In genomic region chr12:56758728-56759269, GRCh38 we compare ENCODE assay signal across 23 cellular contexts. TPM values are rescaled to one million over a fixed set of nuclear protein-coding genes. Genes with fewer than 3 reads are reported as not detected.
DNase-seq lines count a peak whose midpoint lies in the region; ATAC-seq, FAIRE-seq and TF ChIP-seq lines count a peak whose summit lies in the region.
"Had no signal": no experiment of that assay in that cellular context is flagged by ENCODE, and none has a peak within 500 bp of the region (broad histone marks: within the 10 kb centered on the region; RNA-seq: fewer than 3 reads in every experiment).

No MANE protein-coding gene starts in this region.

- no peaks in the 10 kb centered on the region for H3K79me2 ChIP-seq in HCT116 (ENCODE audit: insufficient read depth, low read length)
- no peaks in the 10 kb centered on the region for H3K79me2 ChIP-seq in astrocyte (ENCODE audit: insufficient read depth, low read length)

- H3K36me3 ChIP-seq in HCT116 (ENCODE audit: control insufficient read depth in 1 of 2, insufficient read depth in 2 of 2, low read length in 2 of 2) (no peaks in the 10 kb centered on the region), astrocyte (ENCODE audit: insufficient read depth, low read length) (no peaks in the 10 kb centered on the region), liver (ENCODE audit: control insufficient read depth in 4 of 4, insufficient read depth in 3 of 4, low read depth in 1 of 4, low read length in 3 of 4) (no peaks in the 10 kb centered on the region), heart left ventricle (no peaks in the 10 kb centered on the region)
- H3K36me3 ChIP-seq: BLaER1, Peyer's patch had no signal

- CTCF ChIA-PET in HCT116 (lab: Charles Lee): interaction anchor here (2.9 kb wide), 1 partner anchor 242 kb away, joined by 11 read pairs; no protein-coding TSS in a partner anchor

- TF ChIP-seq CTCF in 22Rv1 (IDR thresholded peaks at IDR 0.05) (no peak), HCT116 (IDR thresholded peaks at IDR 0.05 in 2 of 3, conservative IDR thresholded peaks at IDR 0.05 in 1 of 3; ENCODE audit: borderline replicate concordance in 1 of 3, insufficient read depth in 1 of 3, low read depth in 2 of 3, low read length in 2 of 3) (no peak), astrocyte (IDR thresholded peaks at IDR 0.05; ENCODE audit: insufficient read depth, low read depth, low read length) (no peak), liver (IDR thresholded peaks at IDR 0.05; ENCODE audit: low read depth, low read length, missing input control) (no peak), heart left ventricle (IDR thresholded peaks at IDR 0.05) (no peak)

- no peaks in the 10 kb centered on the region for H3K4me1 ChIP-seq in HCT116 (ENCODE audit: control insufficient read depth in 1 of 2, insufficient read depth in 2 of 2, low read length in 2 of 2)
- no peaks in the 10 kb centered on the region for H3K4me1 ChIP-seq in astrocyte (ENCODE audit: insufficient read depth, low read length)
- H3K4me1 ChIP-seq in liver (ENCODE audit: control insufficient read depth in 4 of 4, insufficient read depth in 4 of 4, low read length in 3 of 4): peaks cover 1 to 51% (median 31%) of the 10 kb centered on the region in 4 donors
- no peaks in the 10 kb centered on the region for H3K4me1 ChIP-seq in heart left ventricle
- H3K4me1 ChIP-seq: BLaER1, Peyer's patch had no signal

- H3K4me2 ChIP-seq in HCT116 (ENCODE audit: low read length): no peak overlapping the region
- no peak overlapping the region for H3K4me2 ChIP-seq in astrocyte (ENCODE audit: low read length)
- H3K4me2 ChIP-seq: A549, BLaER1 had no signal

- RAD21 ChIA-PET in HCT116 (lab: Charles Lee; ENCODE audit: low non-redundant PET in 1 of 2, low total read pairs in 2 of 2, uncharacterized antibody in 2 of 2, unreplicated experiment in 2 of 2): no interaction called here

- no peak overlapping the region for H3K27ac Mint-ChIP-seq in astrocyte (ENCODE audit: unreplicated experiment)
- H3K27ac Mint-ChIP-seq: CD8-positive, alpha-beta T cell had no signal

- H3K9me3 ChIP-seq in HCT116 (ENCODE audit: control insufficient read depth in 1 of 2, insufficient read depth in 1 of 2, low read depth in 1 of 2, low read length in 2 of 2) (peaks cover 3 to 15% of the 10 kb centered on the region in 2 experiments; a peak in 2 of 4 replicates), astrocyte (ENCODE audit: insufficient read depth, low read depth, low read length) (no peaks in the 10 kb centered on the region), liver (ENCODE audit: control insufficient read depth in 4 of 4, low read length in 3 of 4) (no peaks in the 10 kb centered on the region), heart left ventricle (peaks cover 0 to 11% (median 4%) of the 10 kb centered on the region in 12 donors)
- H3K9me3 ChIP-seq: BLaER1, Peyer's patch had no signal

- ATAC-seq in HCT116 (no peak), heart left ventricle (no peak)
- ATAC-seq: A549; CD8-positive, alpha-beta T cell had no signal

- intact Hi-C loops in HCT116 (cut with micrococcal nuclease) (loop anchor here (5.0 kb wide), 2 partner anchors 249 to 304 kb away; partner anchors contain the start of gene ZBTB39), heart left ventricle (cut with DNase I) (loop anchor here in 9 of 10 donors (2.0 to 10.0 kb wide), 9 partner anchors 228 to 356 kb away; partner anchors contain the start of genes STAT6 (in 1 of the 9) and ZBTB39 (in 1 of the 9))

- DNase-seq in HCT116 (ENCODE audit: low read depth, low spot score): no peak
- no peak for DNase-seq in astrocyte (ENCODE audit: low read depth)
- DNase-seq in T-helper 9 cell: no peak
- no peak for DNase-seq in iPS-NIHi11 (ENCODE audit: low spot score)
- DNase-seq in NCI-H2196 (lab: John Stamatoyannopoulos, UW; ENCODE audit: unreplicated experiment): no peak
- DNase-seq in heart left ventricle: no peak
- DNase-seq: CD8-positive, alpha-beta T cell; Karpas-422; MM.1S; NCI-H1092 treated with DMSO at 0.1 percent for 48 hours; NCI-H146; NCI-H2081; NCI-H2171 treated with DMSO at 0.1 percent for 48 hours; NCI-H446 treated with DMSO at 0.1 percent for 48 hours; NK-92 treated with Interleukin-12 subunit alpha and Interleukin-12 subunit beta, amount 100 ng/mL, for 24 hours; Peyer's patch had no signal

- no peak overlapping the region for H3K9ac ChIP-seq in HCT116 (ENCODE audit: low read length)
- H3K9ac ChIP-seq in astrocyte (ENCODE audit: low read length): no peak overlapping the region
- no peak overlapping the region for H3K9ac ChIP-seq in liver (ENCODE audit: low read depth in 1 of 2, low read length in 2 of 2)
- H3K9ac ChIP-seq: BLaER1 had no signal

- H3K27ac ChIP-seq in 22Rv1: peak overlapping the region; percentile 32
- H3K27ac ChIP-seq in HCT116 (ENCODE audit: low read depth, low read length): no peak overlapping the region
- H3K27ac ChIP-seq in astrocyte (ENCODE audit: low read depth, low read length): no peak overlapping the region
- H3K27ac ChIP-seq in liver (ENCODE audit: low read depth in 1 of 2, low read length in 2 of 2): peak overlapping the region; percentile 82 to 83
- H3K27ac ChIP-seq in heart left ventricle: no peak overlapping the region
- H3K27ac ChIP-seq: A549, BLaER1, Peyer's patch had no signal

- FAIRE-seq in astrocyte (lab: Jason Lieb, UNC): no peak
- FAIRE-seq: A549, D721Med, H1 had no signal

- 54% methylated on average over 3 of the region's 3 CpGs for WGBS in liver
- WGBS in heart left ventricle, 4 donors: 83 to 92% (median 85%) methylated on average over 3 of the region's 3 CpGs

- BruUV-seq in HCT116 (replicated peaks; lab: Mats Ljungman, UMichigan): no TSS peak

- H3K9me2 ChIP-seq in HCT116 (ENCODE audit: insufficient read depth): no peaks in the 10 kb centered on the region

- H3K4me1 Mint-ChIP-seq in astrocyte (ENCODE audit: low read depth, unreplicated experiment): peaks cover 5% of the 10 kb centered on the region

- POLR2A ChIA-PET in HCT116 (lab: Charles Lee): no interaction called here

- H3K27me3 ChIP-seq in HCT116 (ENCODE audit: insufficient read depth, low read length) (no peaks in the 10 kb centered on the region), astrocyte (ENCODE audit: insufficient read depth, low read length) (no peaks in the 10 kb centered on the region), liver (ENCODE audit: control insufficient read depth in 4 of 4, insufficient read depth in 4 of 4, low read length in 3 of 4) (no peaks in the 10 kb centered on the region), heart left ventricle (no peaks in the 10 kb centered on the region)
- H3K27me3 ChIP-seq: BLaER1, Peyer's patch had no signal

- no peaks in the 10 kb centered on the region for H4K20me1 ChIP-seq in HCT116 (ENCODE audit: insufficient read depth)
- H4K20me1 ChIP-seq in astrocyte (ENCODE audit: insufficient read depth, low read length): no peaks in the 10 kb centered on the region
- H4K20me1 ChIP-seq: BLaER1 had no signal

- peak overlapping the region; percentile 68 for H3K4me3 Mint-ChIP-seq in astrocyte (ENCODE audit: unreplicated experiment)
- H3K4me3 Mint-ChIP-seq: CD8-positive, alpha-beta T cell had no signal

- H3K9me3 Mint-ChIP-seq in astrocyte (ENCODE audit: unreplicated experiment): peaks cover 2% of the 10 kb centered on the region

- no peak for TF ChIP-seq RAD21 in HCT116 (IDR thresholded peaks at IDR 0.05; ENCODE audit: low read depth)
- TF ChIP-seq RAD21 in liver (IDR thresholded peaks at IDR 0.05): no peak

- H3K4me3 ChIP-seq in HCT116 (replicated peaks in 1 of 2; ENCODE audit: low read depth in 1 of 2, low read length in 2 of 2) (no peak overlapping the region), astrocyte (ENCODE audit: insufficient read depth, low read depth, low read length) (no peak overlapping the region), liver (ENCODE audit: low read depth in 1 of 3, low read length in 3 of 3) (no peak overlapping the region), heart left ventricle (no peak overlapping the region)
- H3K4me3 ChIP-seq: A549, BLaER1, Peyer's patch had no signal

- H3K27me3 Mint-ChIP-seq in astrocyte (ENCODE audit: low read depth, unreplicated experiment): no peaks in the 10 kb centered on the region

- H3K36me3 Mint-ChIP-seq in astrocyte (ENCODE audit: low read depth, unreplicated experiment): no peaks in the 10 kb centered on the region
- H3K36me3 Mint-ChIP-seq: CD8-positive, alpha-beta T cell had no signal

- no peak overlapping the region for H2AFZ ChIP-seq in HCT116 (ENCODE audit: low read depth, low read length, poor library complexity, severe bottlenecking)
- H2AFZ ChIP-seq in astrocyte (ENCODE audit: low read depth, low read length): no peak overlapping the region

- no peak for TF ChIP-seq POLR2A in HCT116 (IDR thresholded peaks at IDR 0.05; ENCODE audit: borderline replicate concordance, extremely low read depth, insufficient read depth, insufficient read length)
- TF ChIP-seq POLR2A in heart left ventricle (IDR thresholded peaks at IDR 0.05): no peak

TF ChIP-seq in HCT116, 20 proteins besides CTCF, POLR2A, EP300 and RAD21 (continues in another document):
- TF ChIP-seq MAX (IDR thresholded peaks at IDR 0.05): no peak
- TF ChIP-seq SRF (IDR thresholded peaks at IDR 0.05; ENCODE audit: low read depth): no peak
- no peak for TF ChIP-seq ZFX (IDR thresholded peaks at IDR 0.05)

RNA-seq across cellular contexts. Expression of gene HSD17B6, which starts 4.3 kb away (rescaled TPM):
- 1.9 TPM for total RNA-seq in HCT116 (2021; ENCODE audit: unreplicated experiment)
- 1.8 and 2.1 TPM in 2 replicates for polyA plus RNA-seq in HCT116 (2012)
- total RNA-seq in astrocyte: 1.9 and 5.1 TPM in 2 replicates
- 1,000 to 10,000 TPM in 1 of 2 donors, 1 to 10 TPM in 1; 3.0 to 1,013 TPM for total RNA-seq in liver
- polyA plus RNA-seq in liver: 100 to 1,000 TPM; 662 to 748 TPM
- total RNA-seq in heart left ventricle: 1 to 10 TPM in 1 of 9 donors, not detected in 8; 7.4 TPM
- polyA plus RNA-seq in heart left ventricle: under 1 TPM in 1 of 2 donors, not detected in 1; 0.10 TPM
- total RNA-seq: HT-29 had no signal

RNA-seq across cellular contexts. Expression of gene PRIM1, which starts 6.7 kb away (rescaled TPM):
- total RNA-seq in HCT116 (2021; ENCODE audit: unreplicated experiment): 53.3 TPM
- 21.0 and 30.9 TPM in 2 replicates for polyA plus RNA-seq in HCT116 (2012)
- total RNA-seq in astrocyte: 2.1 and 2.6 TPM in 2 replicates
- total RNA-seq in liver: 10 to 100 TPM in 1 of 2 donors, 1 to 10 TPM in 1; 7.2 to 24.8 TPM
- polyA plus RNA-seq in liver: 1 to 10 TPM; 2.7 to 3.7 TPM
- total RNA-seq in heart left ventricle: 1 to 10 TPM; 2.4 to 6.1 (median 3.3) TPM
- polyA plus RNA-seq in heart left ventricle: 1 to 10 TPM; 2.6 to 4.1 TPM

RNA-seq across cellular contexts. Expression of gene NACA, which starts 33.7 kb away (rescaled TPM):
- total RNA-seq in HCT116 (2021; ENCODE audit: unreplicated experiment): 896 TPM
- 1,514 and 1,706 TPM in 2 replicates for polyA plus RNA-seq in HCT116 (2012)
- total RNA-seq in astrocyte: 632 and 680 TPM in 2 replicates
- total RNA-seq in liver: 100 to 1,000 TPM; 365 to 695 TPM
- 100 to 1,000 TPM; 370 to 543 TPM for polyA plus RNA-seq in liver
- total RNA-seq in heart left ventricle: 100 to 1,000 TPM; 361 to 741 (median 537) TPM
- polyA plus RNA-seq in heart left ventricle: 1,000 to 10,000 TPM in 1 of 2 donors, 100 to 1,000 TPM in 1; 848 to 1,208 TPM

Comparison
In these comparisons a context has a peak if more than half of its experiments do, and no peak if none do; other contexts are left out.
1. H3K27ac ChIP-seq: peak in 22Rv1 (single experiment) and liver (2 of 2); none in HCT116 (single experiment), astrocyte (single experiment) and heart left ventricle (0 of 12).